21 cellular contexts compared by ENCODE assay signal in the genomic region with DNA sequence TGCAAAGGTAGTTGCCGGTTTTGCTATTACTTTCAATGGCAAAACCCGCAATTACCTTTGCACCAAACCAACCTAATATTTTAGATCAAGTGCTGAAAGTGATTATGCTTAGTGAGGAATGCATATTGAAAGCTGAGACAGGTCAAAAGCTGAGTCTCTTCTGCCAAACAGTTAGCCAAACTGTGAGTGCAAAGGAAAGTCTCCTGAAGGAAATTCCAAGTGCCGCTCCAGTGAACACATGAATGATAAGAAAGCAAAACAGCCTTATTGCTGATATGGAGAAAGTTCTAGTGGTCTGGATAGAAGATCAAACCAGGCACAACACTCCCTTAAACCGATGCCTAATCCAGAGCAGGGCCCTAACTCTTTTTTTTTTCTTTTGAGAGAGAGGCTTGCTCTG.
A peak's percentile ranks its signal among the peaks of the same experiment; 100 is the strongest.
DNase-seq lines count a peak whose midpoint lies in the region; ATAC-seq and TF ChIP-seq lines count a peak whose summit lies in the region.
"Had no signal": no experiment of that assay in that cellular context is flagged by ENCODE, and none has a peak within 500 bp of the region (broad histone marks: within the 10 kb centered on the region; RNA-seq: fewer than 3 reads in every experiment).

No MANE protein-coding gene starts in this region.

- H3K9me3 ChIP-seq in mesodermal cell (ENCODE audit: control insufficient read depth, low read length): peaks cover 14% of the 10 kb centered on the region
- no peaks in the 10 kb centered on the region for H3K9me3 ChIP-seq in vagina

- H3K4me1 ChIP-seq in mesodermal cell (ENCODE audit: control insufficient read depth, insufficient read depth, low read length, poor library complexity, severe bottlenecking) (peaks cover 17% of the 10 kb centered on the region), vagina (no peaks in the 10 kb centered on the region)

- 55 to 100% methylated on average over 1 to 2 of the region's 4 CpGs for WGBS in mesodermal cell (ENCODE audit: insufficient coverage in 2 of 2), 2 experiments

- H3K4me1 Mint-ChIP-seq in activated naive CD4-positive, alpha-beta T cell treated with anti-CD3 and anti-CD28 coated beads, Interleukin-2, amount 10 ng/mL, durations not matched to agents 7 days and 5 days: peaks cover 3% of the 10 kb centered on the region

- no peak for TF ChIP-seq CTCF in vagina (IDR thresholded peaks at IDR 0.05)

- no peak overlapping the region for H3K4me3 Mint-ChIP-seq in activated naive CD4-positive, alpha-beta T cell treated with anti-CD3 and anti-CD28 coated beads, Interleukin-2, amount 10 ng/mL, durations not matched to agents 7 days and 5 days
- H3K4me3 Mint-ChIP-seq: CD14-positive monocyte; CD8-positive, alpha-beta T cell; H9 had no signal

- H3K27me3 Mint-ChIP-seq in activated naive CD4-positive, alpha-beta T cell treated with anti-CD3 and anti-CD28 coated beads, Interleukin-2, amount 10 ng/mL, durations not matched to agents 7 days and 5 days: peaks cover 9% of the 10 kb centered on the region

- no peak for ATAC-seq in HG02623 (IDR thresholded peaks at IDR 0.05; ENCODE audit: unreplicated experiment)
- no peak for ATAC-seq in HG03520 (IDR thresholded peaks at IDR 0.05; ENCODE audit: unreplicated experiment)
- ATAC-seq: CD8-positive, alpha-beta T cell; GM12878; K562 had no signal

- H3K27ac ChIP-seq in mesodermal cell (ENCODE audit: low read depth, low read length, severe bottlenecking) (peak overlapping the region; percentile 23), vagina (no peak overlapping the region)
- H3K27ac ChIP-seq: BLaER1 had no signal

- H3K9me3 Mint-ChIP-seq in activated naive CD4-positive, alpha-beta T cell treated with anti-CD3 and anti-CD28 coated beads, Interleukin-2, amount 10 ng/mL, durations not matched to agents 7 days and 5 days: no peaks in the 10 kb centered on the region

- intact Hi-C loops in vagina (cut with DNase I): no loop called here

- H3K36me3 ChIP-seq in mesodermal cell (ENCODE audit: control insufficient read depth, insufficient read depth, low read length) (no peaks in the 10 kb centered on the region), vagina (no peaks in the 10 kb centered on the region)
- H3K36me3 ChIP-seq: BLaER1 had no signal

- no peak overlapping the region for H3K4me3 ChIP-seq in mesodermal cell (ENCODE audit: extremely low read depth, insufficient read depth, low read length, poor library complexity, severe bottlenecking)
- no peak overlapping the region for H3K4me3 ChIP-seq in vagina
- H3K4me3 ChIP-seq: BLaER1, GM12878, K562 had no signal

- H3K36me3 Mint-ChIP-seq in activated naive CD4-positive, alpha-beta T cell treated with anti-CD3 and anti-CD28 coated beads, Interleukin-2, amount 10 ng/mL, durations not matched to agents 7 days and 5 days: no peaks in the 10 kb centered on the region
- H3K36me3 Mint-ChIP-seq: CD8-positive, alpha-beta T cell had no signal

- CTCF ChIA-PET in activated naive CD4-positive, alpha-beta T cell treated with anti-CD3 and anti-CD28 coated beads, Interleukin-2, amount 10 ng/mL, durations not matched to agents 7 days and 5 days (lab: Charles Lee): no interaction called here

- no peak overlapping the region for H3K27ac Mint-ChIP-seq in activated naive CD4-positive, alpha-beta T cell treated with anti-CD3 and anti-CD28 coated beads, Interleukin-2, amount 10 ng/mL, durations not matched to agents 7 days and 5 days
- H3K27ac Mint-ChIP-seq: CD8-positive, alpha-beta T cell; H9 had no signal

- H3K27me3 ChIP-seq in vagina: no peaks in the 10 kb centered on the region

- TF ChIP-seq POLR2A in vagina (IDR thresholded peaks at IDR 0.05): no peak

- DNase-seq in NCI-H226 (peak; percentile 42), astrocyte of the hippocampus (ENCODE audit: low read depth, low spot score) (peak; percentile 35), vagina (ENCODE audit: extremely low spot score in 2 of 2) (no peak)
- DNase-seq in activated naive CD4-positive, alpha-beta T cell treated with anti-CD3 and anti-CD28 coated beads, Interleukin-2, amount 10 ng/mL, durations not matched to agents 7 days and 5 days: no peak
- DNase-seq: ACHN; AML-193; Calu3; CD8-positive, alpha-beta T cell; DMS 273 treated with DMSO at 0.1 percent for 48 hours; DMS53; DND-41; EL; H9; IMR-90 had no signal

Comparison
In these comparisons a context has a peak if more than half of its experiments do, and no peak if none do; other contexts are left out.
1. DNase-seq: peak in NCI-H226 (single experiment) and astrocyte of the hippocampus (single experiment); none in activated naive CD4-positive, alpha-beta T cell treated with anti-CD3 and anti-CD28 coated beads, Interleukin-2, amount 10 ng/mL, durations not matched to agents 7 days and 5 days (single experiment) and vagina (0 of 2).